1 cellular context compared by ENCODE assay signal in the genomic region with DNA sequence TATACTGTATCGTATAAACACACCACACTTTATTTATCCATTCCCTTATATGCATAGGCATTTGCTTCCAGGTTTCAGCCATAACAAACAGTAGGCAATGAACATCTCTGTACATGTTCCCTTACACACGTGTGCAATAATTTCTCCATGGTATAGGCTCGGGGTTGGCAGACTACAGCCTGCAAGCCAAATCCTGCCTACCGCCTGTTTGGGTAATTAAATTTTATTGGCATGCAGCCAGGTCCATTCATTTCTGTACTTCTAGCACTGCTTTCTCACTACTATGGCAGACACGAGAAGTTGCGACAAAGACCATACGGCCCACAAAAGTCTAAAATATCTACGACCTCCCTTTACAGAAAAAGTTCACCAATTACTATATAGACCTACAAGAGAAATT.
A peak's percentile ranks its signal among the peaks of the same experiment; 100 is the strongest.
TF ChIP-seq lines count a peak whose summit lies in the region.

No MANE protein-coding gene starts in this region.

TF ChIP-seq in HEK293, 187 proteins besides CTCF, POLR2A, EP300 and RAD21 (continued from another document):
- TF ChIP-seq, protein P1, sequence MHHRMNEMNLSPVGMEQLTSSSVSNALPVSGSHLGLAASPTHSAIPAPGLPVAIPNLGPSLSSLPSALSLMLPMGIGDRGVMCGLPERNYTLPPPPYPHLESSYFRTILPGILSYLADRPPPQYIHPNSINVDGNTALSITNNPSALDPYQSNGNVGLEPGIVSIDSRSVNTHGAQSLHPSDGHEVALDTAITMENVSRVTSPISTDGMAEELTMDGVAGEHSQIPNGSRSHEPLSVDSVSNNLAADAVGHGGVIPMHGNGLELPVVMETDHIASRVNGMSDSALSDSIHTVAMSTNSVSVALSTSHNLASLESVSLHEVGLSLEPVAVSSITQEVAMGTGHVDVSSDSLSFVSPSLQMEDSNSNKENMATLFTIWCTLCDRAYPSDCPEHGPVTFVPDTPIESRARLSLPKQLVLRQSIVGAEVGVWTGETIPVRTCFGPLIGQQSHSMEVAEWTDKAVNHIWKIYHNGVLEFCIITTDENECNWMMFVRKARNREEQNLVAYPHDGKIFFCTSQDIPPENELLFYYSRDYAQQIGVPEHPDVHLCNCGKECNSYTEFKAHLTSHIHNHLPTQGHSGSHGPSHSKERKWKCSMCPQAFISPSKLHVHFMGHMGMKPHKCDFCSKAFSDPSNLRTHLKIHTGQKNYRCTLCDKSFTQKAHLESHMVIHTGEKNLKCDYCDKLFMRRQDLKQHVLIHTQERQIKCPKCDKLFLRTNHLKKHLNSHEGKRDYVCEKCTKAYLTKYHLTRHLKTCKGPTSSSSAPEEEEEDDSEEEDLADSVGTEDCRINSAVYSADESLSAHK (tag by site-specific recombination; IDR thresholded peaks at IDR 0.05), result no peak
- peak; percentile 62 for TF ChIP-seq KLF10 (tag by site-specific recombination; IDR thresholded peaks at IDR 0.05)
- TF ChIP-seq ZNF16 (tag by site-specific recombination; IDR thresholded peaks at IDR 0.05; ENCODE audit: low read depth), result no peak
- no peak for TF ChIP-seq ZNF174 (tag by site-specific recombination; IDR thresholded peaks at IDR 0.05)
- no peak for TF ChIP-seq ZNF529 (tag by site-specific recombination; IDR thresholded peaks at IDR 0.05; ENCODE audit: insufficient replicate concordance)
- TF ChIP-seq ZNF561 (tag by site-specific recombination; IDR thresholded peaks at IDR 0.05; ENCODE audit: borderline replicate concordance), result peak; percentile 93
- TF ChIP-seq GLI2 (tag by site-specific recombination; IDR thresholded peaks at IDR 0.05; ENCODE audit: borderline replicate concordance, low read depth), result no peak
- TF ChIP-seq ZNF18 (tag by site-specific recombination; IDR thresholded peaks at IDR 0.05), result no peak
- TF ChIP-seq ZNF155 (tag by site-specific recombination; IDR thresholded peaks at IDR 0.05), result no peak
- no peak for TF ChIP-seq ZNF837 (tag by site-specific recombination; IDR thresholded peaks at IDR 0.05)
- peak; percentile 85; the same call in 1 of the 2 replicates for TF ChIP-seq ZNF544 (tag by site-specific recombination; IDR thresholded peaks at IDR 0.05)
- TF ChIP-seq ZNF23 (tag by site-specific recombination; IDR thresholded peaks at IDR 0.05; ENCODE audit: borderline replicate concordance), result no peak
- TF ChIP-seq ZNF140 (tag by site-specific recombination; IDR thresholded peaks at IDR 0.05), result no peak
- TF ChIP-seq ZNF449 (tag by site-specific recombination; IDR thresholded peaks at IDR 0.05), result no peak
- TF ChIP-seq ZNF785 (tag by site-specific recombination; IDR thresholded peaks at IDR 0.05), result no peak
- no peak for TF ChIP-seq ZNF76 (tag by site-specific recombination; IDR thresholded peaks at IDR 0.05; ENCODE audit: borderline replicate concordance, low read depth)
- TF ChIP-seq ZNF549 (tag by site-specific recombination; IDR thresholded peaks at IDR 0.05), result peak; percentile 73; the same call in 1 of the 2 replicates
- TF ChIP-seq, protein P2, sequence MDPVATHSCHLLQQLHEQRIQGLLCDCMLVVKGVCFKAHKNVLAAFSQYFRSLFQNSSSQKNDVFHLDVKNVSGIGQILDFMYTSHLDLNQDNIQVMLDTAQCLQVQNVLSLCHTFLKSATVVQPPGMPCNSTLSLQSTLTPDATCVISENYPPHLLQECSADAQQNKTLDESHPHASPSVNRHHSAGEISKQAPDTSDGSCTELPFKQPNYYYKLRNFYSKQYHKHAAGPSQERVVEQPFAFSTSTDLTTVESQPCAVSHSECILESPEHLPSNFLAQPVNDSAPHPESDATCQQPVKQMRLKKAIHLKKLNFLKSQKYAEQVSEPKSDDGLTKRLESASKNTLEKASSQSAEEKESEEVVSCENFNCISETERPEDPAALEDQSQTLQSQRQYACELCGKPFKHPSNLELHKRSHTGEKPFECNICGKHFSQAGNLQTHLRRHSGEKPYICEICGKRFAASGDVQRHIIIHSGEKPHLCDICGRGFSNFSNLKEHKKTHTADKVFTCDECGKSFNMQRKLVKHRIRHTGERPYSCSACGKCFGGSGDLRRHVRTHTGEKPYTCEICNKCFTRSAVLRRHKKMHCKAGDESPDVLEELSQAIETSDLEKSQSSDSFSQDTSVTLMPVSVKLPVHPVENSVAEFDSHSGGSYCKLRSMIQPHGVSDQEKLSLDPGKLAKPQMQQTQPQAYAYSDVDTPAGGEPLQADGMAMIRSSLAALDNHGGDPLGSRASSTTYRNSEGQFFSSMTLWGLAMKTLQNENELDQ (tag by site-specific recombination; IDR thresholded peaks at IDR 0.05; ENCODE audit: low read depth), result no peak
- peak; percentile 67 for TF ChIP-seq ZNF37A (tag by site-specific recombination; IDR thresholded peaks at IDR 0.05)
- TF ChIP-seq ZNF24 (tag by site-specific recombination; IDR thresholded peaks at IDR 0.05), result 0 out of 2 replicates have a peak, but pooled peaks have one; percentile 20
- TF ChIP-seq ZNF670 (tag by site-specific recombination; IDR thresholded peaks at IDR 0.05; ENCODE audit: low read depth), result no peak
- TF ChIP-seq, protein P3, sequence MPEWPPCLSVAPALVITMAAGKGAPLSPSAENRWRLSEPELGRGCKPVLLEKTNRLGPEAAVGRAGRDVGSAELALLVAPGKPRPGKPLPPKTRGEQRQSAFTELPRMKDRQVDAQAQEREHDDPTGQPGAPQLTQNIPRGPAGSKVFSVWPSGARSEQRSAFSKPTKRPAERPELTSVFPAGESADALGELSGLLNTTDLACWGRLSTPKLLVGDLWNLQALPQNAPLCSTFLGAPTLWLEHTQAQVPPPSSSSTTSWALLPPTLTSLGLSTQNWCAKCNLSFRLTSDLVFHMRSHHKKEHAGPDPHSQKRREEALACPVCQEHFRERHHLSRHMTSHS (tag by site-specific recombination; IDR thresholded peaks at IDR 0.05), result no peak
- no peak for TF ChIP-seq KLF7 (tag by site-specific recombination; IDR thresholded peaks at IDR 0.05; ENCODE audit: borderline replicate concordance)
- TF ChIP-seq ZNF266 (tag by site-specific recombination; IDR thresholded peaks at IDR 0.05; ENCODE audit: low read depth), result no peak
TF ChIP-seq in HEK293: peak in this region for 22.
